ENCODE assay signal across 8 cellular contexts in genomic region chr9:124017929-124018730, GRCh38. TPM values are rescaled to one million over a fixed set of nuclear protein-coding genes. Genes with fewer than 3 reads are reported as not detected.
DNase-seq lines count a peak whose midpoint lies in the region; ATAC-seq and TF ChIP-seq lines count a peak whose summit lies in the region.

No MANE protein-coding gene starts in this region.

- peak overlapping the region; percentile 28 to 100 (median 58) for H3K27ac Mint-ChIP-seq in brain
- peak overlapping the region in 3 of 6 donors; percentile 38 to 98 (median 85) for H3K27ac Mint-ChIP-seq in naive B cell

- H3K36me3 Mint-ChIP-seq in brain (peaks cover 9% of the 10 kb centered on the region), naive B cell (peaks cover 5 to 17% of the 10 kb centered on the region in 2 donors)

- H3K4me1 Mint-ChIP-seq in brain = peaks cover 33% of the 10 kb centered on the region
- H3K4me1 Mint-ChIP-seq in naive B cell = peaks cover 35 to 61% (median 58%) of the 10 kb centered on the region in 3 donors

- ATAC-seq in naive B cell (ENCODE audit: low read depth in 2 of 2) (no peak), HG03175 (IDR thresholded peaks at IDR 0.05; ENCODE audit: unreplicated experiment) (no peak), GM21825 (IDR thresholded peaks at IDR 0.05; ENCODE audit: unreplicated experiment) (no peak)

- H3K36me3 ChIP-seq in H7 (replicated peaks; ENCODE audit: control insufficient read depth, insufficient read depth, low read length) = no peaks in the 10 kb centered on the region

- H3K4me3 ChIP-seq in AG09309 (ENCODE audit: control insufficient read depth, low read depth, low read length) (peak overlapping the region; percentile 37), H7 (ENCODE audit: insufficient read depth, low read depth, low read length) (peak overlapping the region; percentile 32)

- H3K9me3 Mint-ChIP-seq in brain (peaks cover 0 to 11% (median 0%) of the 10 kb centered on the region in 5 experiments), naive B cell (peaks cover 3 to 31% (median 18%) of the 10 kb centered on the region in 7 donors)

- TF ChIP-seq CTCF in AG09309 (IDR thresholded peaks at IDR 0.05; ENCODE audit: control insufficient read depth, insufficient read depth, low read depth, low read length, missing control alignments) = no peak
- TF ChIP-seq CTCF in brain (conservative IDR thresholded peaks at IDR 0.05) = no peak

- H3K27me3 ChIP-seq in H7 (ENCODE audit: control insufficient read depth, insufficient read depth, low read length) = peaks cover 100% of the 10 kb centered on the region

- H3K27me3 Mint-ChIP-seq in brain (peaks cover 87% of the 10 kb centered on the region), naive B cell (peaks cover 67 to 83% (median 70%) of the 10 kb centered on the region in 3 donors)

- H3K4me3 Mint-ChIP-seq in brain (peak overlapping the region; percentile 79 to 95 (median 86)), naive B cell (peak overlapping the region; percentile 59 to 87 (median 68))

- no peak for DNase-seq in AG09309 (ENCODE audit: low read depth)
- peak; percentile 93 for DNase-seq in H7
- DNase-seq in naive B cell = no peak
- no peak for DNase-seq in NCI-H2029 treated with DMSO at 0.1 percent for 48 hours (lab: John Stamatoyannopoulos, UW)
- no peak for DNase-seq in NCI-H345 (lab: John Stamatoyannopoulos, UW)

RNA-seq across cellular contexts. Expression of gene LHX2, which starts 6.6 kb away (rescaled TPM):
- 0.33 and 0.87 TPM in 2 replicates for total RNA-seq in H7 (2014; rRNA removed; shearing (Covaris generic))
- polyA plus RNA-seq in brain (ENCODE audit: insufficient read depth, low read depth, low replicate concordance) = 283 TPM
- under 1 TPM in 1 of 6 donors, not detected in 5; 0.27 TPM for polyA plus RNA-seq in naive B cell (ENCODE audit: low read depth in 6 of 6)

Comparison
In these comparisons a context has a peak if more than half of its experiments do, and no peak if none do; other contexts are left out.
1. RNA of gene LHX2, which starts 6.6 kb away (polyA plus RNA-seq): 283 TPM in brain (single experiment); 0.27 TPM in naive B cell; every median in the first group is over 100 times any median in the second.